ENCODE assay signal across 1 cellular context in genomic region chr6:30091577-30092381, GRCh38.
A peak's percentile ranks its signal among the peaks of the same experiment; 100 is the strongest.
TF ChIP-seq lines count a peak whose summit lies in the region.

No MANE protein-coding gene starts in this region.

TF ChIP-seq in HepG2, 621 proteins besides CTCF, POLR2A, EP300 and RAD21 (continued from another document and continues in another):
- TF ChIP-seq ZNF687 (CRISPR knock-in tag; IDR thresholded peaks at IDR 0.05) (peak; percentile 82), ZNF230 (CRISPR knock-in tag; IDR thresholded peaks at IDR 0.05) (0 out of 2 replicates have a peak, but pooled peaks have one; percentile 28), MTA3 (CRISPR knock-in tag; IDR thresholded peaks at IDR 0.05) (no peak), ZBTB14 (CRISPR knock-in tag; IDR thresholded peaks at IDR 0.05) (no peak), ZNF781 (CRISPR knock-in tag; IDR thresholded peaks at IDR 0.05; ENCODE audit: borderline replicate concordance, not compliant biosample characterization) (no peak), NRL (CRISPR knock-in tag; IDR thresholded peaks at IDR 0.05; ENCODE audit: borderline replicate concordance) (no peak), GABPA (IDR thresholded peaks at IDR 0.05; ENCODE audit: low read depth, low read length) (no peak), GABPA (CRISPR knock-in tag; IDR thresholded peaks at IDR 0.05; ENCODE audit: low read depth) (peak; percentile 35), MED13 (CRISPR knock-in tag; IDR thresholded peaks at IDR 0.05) (no peak), ATF4 (CRISPR knock-in tag; IDR thresholded peaks at IDR 0.05) (no peak), ZNF7 (CRISPR knock-in tag; IDR thresholded peaks at IDR 0.05) (no peak), ZNF569 (CRISPR knock-in tag; IDR thresholded peaks at IDR 0.05; ENCODE audit: borderline replicate concordance) (no peak), FOXA3 (CRISPR knock-in tag; IDR thresholded peaks at IDR 0.05) (no peak), ZNF597 (CRISPR knock-in tag; IDR thresholded peaks at IDR 0.05) (no peak), FOXO4 (CRISPR knock-in tag; conservative IDR thresholded peaks at IDR 0.05) (no peak), ZZZ3 (CRISPR knock-in tag; IDR thresholded peaks at IDR 0.05; ENCODE audit: borderline replicate concordance) (0 out of 2 replicates have a peak, but pooled peaks have one; percentile 55), RARA (CRISPR knock-in tag; IDR thresholded peaks at IDR 0.05) (peak; percentile 67), MAZ (IDR thresholded peaks at IDR 0.05; ENCODE audit: borderline replicate concordance, low read depth, low read length) (no peak), MAZ (CRISPR knock-in tag; IDR thresholded peaks at IDR 0.05; ENCODE audit: low read depth) (no peak), PATZ1 (CRISPR knock-in tag; IDR thresholded peaks at IDR 0.05) (0 out of 2 replicates have a peak, but pooled peaks have one; percentile 26), MAX (IDR thresholded peaks at IDR 0.05) (peak; percentile 66; the same call in 1 of the 2 replicates), SAFB2 (CRISPR knock-in tag; IDR thresholded peaks at IDR 0.05; ENCODE audit: borderline replicate concordance, low read depth) (no peak), HMG20A (CRISPR knock-in tag; IDR thresholded peaks at IDR 0.05; ENCODE audit: borderline replicate concordance) (peak; percentile 40; the same call in 1 of the 2 replicates), HMGXB4 (CRISPR knock-in tag; IDR thresholded peaks at IDR 0.05; ENCODE audit: borderline replicate concordance in 1 of 2, low read depth in 1 of 2) (no peak), ZNF44 (CRISPR knock-in tag; IDR thresholded peaks at IDR 0.05) (no peak), MEIS1 (CRISPR knock-in tag; IDR thresholded peaks at IDR 0.05; ENCODE audit: borderline replicate concordance) (peak; percentile 41; the same call in 1 of the 2 replicates), MLX (CRISPR knock-in tag; IDR thresholded peaks at IDR 0.05) (peak; percentile 37; the same call in 1 of the 2 replicates), ZFP90 (CRISPR knock-in tag; IDR thresholded peaks at IDR 0.05; ENCODE audit: borderline replicate concordance) (no peak), ZNF816 (CRISPR knock-in tag; IDR thresholded peaks at IDR 0.05; ENCODE audit: borderline replicate concordance) (no peak), GLMP (CRISPR knock-in tag; IDR thresholded peaks at IDR 0.05; ENCODE audit: borderline replicate concordance) (no peak), NFYC (CRISPR knock-in tag; IDR thresholded peaks at IDR 0.05) (peak; percentile 23; the same call in 1 of the 2 replicates), GABPB1 (CRISPR knock-in tag; IDR thresholded peaks at IDR 0.05) (0 out of 2 replicates have a peak, but pooled peaks have one; percentile 31), JUN (CRISPR knock-in tag; IDR thresholded peaks at IDR 0.05) (0 out of 2 replicates have a peak, but pooled peaks have one; percentile 35), ZNF235 (CRISPR knock-in tag; IDR thresholded peaks at IDR 0.05; ENCODE audit: borderline replicate concordance) (no peak), EED (CRISPR knock-in tag; IDR thresholded peaks at IDR 0.05) (no peak), ZNF24 (IDR thresholded peaks at IDR 0.05) (no peak), CC2D1A (CRISPR knock-in tag; IDR thresholded peaks at IDR 0.05) (no peak), SRY (CRISPR knock-in tag; IDR thresholded peaks at IDR 0.05) (no peak), ZBTB25 (CRISPR knock-in tag; IDR thresholded peaks at IDR 0.05) (no peak), ZNF777 (CRISPR knock-in tag; IDR thresholded peaks at IDR 0.05) (no peak)
